ENCODE assay signal across 12 cellular contexts in the genomic region with DNA sequence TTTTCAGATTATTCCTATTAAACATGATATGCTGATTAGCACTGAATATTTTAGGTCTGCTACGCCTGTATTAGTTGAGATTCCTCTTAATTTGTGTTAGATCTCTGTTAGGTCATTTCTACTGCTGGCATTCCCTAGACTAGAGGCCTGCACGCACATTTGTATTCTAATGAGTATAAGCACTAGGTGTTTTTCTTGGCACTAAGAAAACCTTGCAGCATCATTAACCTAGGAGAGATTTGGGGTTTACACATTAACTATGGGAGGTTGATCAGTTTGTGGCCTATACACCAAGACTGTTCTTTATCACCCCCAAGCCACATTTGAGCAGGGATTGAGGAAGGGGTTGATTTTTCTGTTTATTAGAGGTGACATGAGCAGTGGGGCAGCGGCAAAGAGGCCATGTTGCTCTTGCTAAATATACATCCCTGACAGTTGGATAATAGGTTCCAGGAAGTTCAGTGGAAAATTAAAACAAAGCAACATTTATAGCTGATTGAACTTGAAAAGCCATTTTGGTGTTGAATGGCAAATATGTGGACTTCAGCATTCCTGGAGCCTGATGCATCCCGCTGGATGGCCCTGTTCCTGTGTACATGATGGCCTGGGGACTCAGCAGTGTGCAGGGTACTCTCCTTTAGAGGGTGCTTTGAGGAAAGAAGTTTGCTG.
DNase-seq lines count a peak whose midpoint lies in the region; ATAC-seq, FAIRE-seq and TF ChIP-seq lines count a peak whose summit lies in the region.
"Had no signal": no experiment of that assay in that cellular context is flagged by ENCODE, and none has a peak within 500 bp of the region (broad histone marks: within the 10 kb centered on the region; RNA-seq: fewer than 3 reads in every experiment).

No MANE protein-coding gene starts in this region.

- POLR2A ChIA-PET in activated CD8-positive, alpha-beta T cell treated with anti-CD3 and anti-CD28 coated beads for 36 hours (lab: Charles Lee): no interaction called here

- intact Hi-C loops in psoas muscle (cut with DNase I): no loop called here
- intact Hi-C loops in activated CD8-positive, alpha-beta T cell treated with anti-CD3 and anti-CD28 coated beads for 36 hours (cut with micrococcal nuclease): no loop called here

- no peak overlapping the region for H3K4me3 ChIP-seq in cardiac muscle cell
- H3K4me3 ChIP-seq in psoas muscle: no peak overlapping the region

- H3K27me3 Mint-ChIP-seq in activated T-helper 17 cell treated with anti-CD3 and anti-CD28 coated beads, Interleukin-2, amount 50 U/mL, for 72 hours: no peaks in the 10 kb centered on the region
- H3K27me3 Mint-ChIP-seq in activated CD8-positive, alpha-beta T cell treated with anti-CD3 and anti-CD28 coated beads for 36 hours: no peaks in the 10 kb centered on the region
- H3K27me3 Mint-ChIP-seq: activated B cell treated with CpG ODN at 0.5 μM for 24 hours; activated naive CD8-positive, alpha-beta T cell treated with anti-CD3 and anti-CD28 coated beads for 36 hours had no signal

- no peak overlapping the region for H3K4me3 Mint-ChIP-seq in activated T-helper 17 cell treated with anti-CD3 and anti-CD28 coated beads, Interleukin-2, amount 50 U/mL, for 72 hours
- H3K4me3 Mint-ChIP-seq in activated CD8-positive, alpha-beta T cell treated with anti-CD3 and anti-CD28 coated beads for 36 hours: no peak overlapping the region
- H3K4me3 Mint-ChIP-seq: activated B cell treated with CpG ODN at 0.5 μM for 24 hours; activated naive CD8-positive, alpha-beta T cell treated with anti-CD3 and anti-CD28 coated beads for 36 hours had no signal

- H3K9me3 ChIP-seq in cardiac muscle cell (ENCODE audit: low read depth) (no peaks in the 10 kb centered on the region), psoas muscle (no peaks in the 10 kb centered on the region)

- CTCF ChIA-PET in activated CD8-positive, alpha-beta T cell treated with anti-CD3 and anti-CD28 coated beads for 36 hours (lab: Charles Lee): interaction anchor here (1.9 to 3.4 kb wide), 2 partner anchors 80 to 81 kb away, joined by 8 to 29 read pairs; no protein-coding TSS in a partner anchor

- H3K36me3 ChIP-seq in cardiac muscle cell (no peaks in the 10 kb centered on the region), psoas muscle (ENCODE audit: insufficient read depth in 1 of 2, low read depth in 1 of 2) (no peaks in the 10 kb centered on the region)

- DNase-seq in GM19239 (ENCODE audit: insufficient read length, low spot score) (no peak), cardiac muscle cell (ENCODE audit: low read depth in 1 of 2, low spot score in 1 of 2) (peak in 1 of 2 donors; percentile 67), psoas muscle (no peak), G401 (ENCODE audit: low spot score) (no peak), SKM-1 treated with dmso at 0.1 percent for 144 hours (lab: John Stamatoyannopoulos, UW; ENCODE audit: unreplicated experiment) (no peak)
- no peak for DNase-seq in activated CD8-positive, alpha-beta T cell treated with anti-CD3 and anti-CD28 coated beads for 36 hours
- no peak for DNase-seq in activated CD4-positive, alpha-beta T cell treated with anti-CD3 and anti-CD28 coated beads for 1 hour
- DNase-seq: activated B cell treated with CpG ODN at 0.5 μM for 24 hours; activated naive CD8-positive, alpha-beta T cell treated with anti-CD3 and anti-CD28 coated beads for 36 hours; DMS79; MM.1S had no signal

- peaks cover 28% of the 10 kb centered on the region for H3K36me3 Mint-ChIP-seq in activated T-helper 17 cell treated with anti-CD3 and anti-CD28 coated beads, Interleukin-2, amount 50 U/mL, for 72 hours (ENCODE audit: low read depth)
- peaks cover 8% of the 10 kb centered on the region for H3K36me3 Mint-ChIP-seq in activated CD8-positive, alpha-beta T cell treated with anti-CD3 and anti-CD28 coated beads for 36 hours (ENCODE audit: low read depth)

- H3K4me1 ChIP-seq in cardiac muscle cell (ENCODE audit: low read depth) (peaks cover 43% of the 10 kb centered on the region), psoas muscle (peaks cover 73% of the 10 kb centered on the region)

- ATAC-seq in activated T-helper 17 cell treated with anti-CD3 and anti-CD28 coated beads, Interleukin-2, amount 50 U/mL, for 72 hours (replicated peaks): no peak
- ATAC-seq in psoas muscle: no peak
- ATAC-seq in activated CD8-positive, alpha-beta T cell treated with anti-CD3 and anti-CD28 coated beads for 36 hours: no peak

- WGBS in psoas muscle, 3 donors: 67 to 76% (median 67%) methylated on average over 4 of the region's 4 CpGs

- FAIRE-seq in GM19239 (lab: Jason Lieb, UNC): peak; percentile 33

- in situ Hi-C loops in G401 (cut with HindIII; ENCODE audit: low sequenced_read_pairs): no loop called here

- peaks cover 33% of the 10 kb centered on the region for H3K4me1 Mint-ChIP-seq in activated T-helper 17 cell treated with anti-CD3 and anti-CD28 coated beads, Interleukin-2, amount 50 U/mL, for 72 hours
- peaks cover 39% of the 10 kb centered on the region for H3K4me1 Mint-ChIP-seq in activated CD8-positive, alpha-beta T cell treated with anti-CD3 and anti-CD28 coated beads for 36 hours (ENCODE audit: low read depth)

- no peaks in the 10 kb centered on the region for H3K9me3 Mint-ChIP-seq in activated T-helper 17 cell treated with anti-CD3 and anti-CD28 coated beads, Interleukin-2, amount 50 U/mL, for 72 hours
- peaks cover 3% of the 10 kb centered on the region for H3K9me3 Mint-ChIP-seq in activated CD8-positive, alpha-beta T cell treated with anti-CD3 and anti-CD28 coated beads for 36 hours
- H3K9me3 Mint-ChIP-seq: activated B cell treated with CpG ODN at 0.5 μM for 24 hours had no signal

- peak overlapping the region; percentile 79 for H3K27ac ChIP-seq in cardiac muscle cell
- H3K27ac ChIP-seq in psoas muscle: peak overlapping the region; percentile 32

- TF ChIP-seq CTCF in cardiac muscle cell (IDR thresholded peaks at IDR 0.05; ENCODE audit: low read depth, low read length) (no peak), psoas muscle (IDR thresholded peaks at IDR 0.05) (no peak)
- TF ChIP-seq CTCF in activated CD8-positive, alpha-beta T cell treated with anti-CD3 and anti-CD28 coated beads for 36 hours (IDR thresholded peaks at IDR 0.05): no peak

- H3K27me3 ChIP-seq in cardiac muscle cell: no peaks in the 10 kb centered on the region
- no peaks in the 10 kb centered on the region for H3K27me3 ChIP-seq in psoas muscle (ENCODE audit: insufficient read depth in 3 of 3, low read length in 2 of 3)

- peak overlapping the region; percentile 61 for H3K27ac Mint-ChIP-seq in activated T-helper 17 cell treated with anti-CD3 and anti-CD28 coated beads, Interleukin-2, amount 50 U/mL, for 72 hours
- no peak overlapping the region for H3K27ac Mint-ChIP-seq in activated CD8-positive, alpha-beta T cell treated with anti-CD3 and anti-CD28 coated beads for 36 hours
- H3K27ac Mint-ChIP-seq: activated B cell treated with CpG ODN at 0.5 μM for 24 hours; activated naive CD8-positive, alpha-beta T cell treated with anti-CD3 and anti-CD28 coated beads for 36 hours had no signal
